ENCODE assay signal across 8 cellular contexts in genomic region chr3:4493008-4493930, GRCh38. TPM values are rescaled to one million over a fixed set of nuclear protein-coding genes. Genes with fewer than 3 reads are reported as not detected.
A peak's percentile ranks its signal among the peaks of the same experiment; 100 is the strongest.
DNase-seq lines count a peak whose midpoint lies in the region; ATAC-seq, FAIRE-seq and TF ChIP-seq lines count a peak whose summit lies in the region.

TSS of gene ITPR1 (plus strand) at chr3:4493348. CDS start at chr3:4516492, 23,144 bp downstream.

- H3K9me3 ChIP-seq in OCI-LY7 (ENCODE audit: low read length) = no peaks in the 10 kb centered on the region
- no peaks in the 10 kb centered on the region for H3K9me3 ChIP-seq in mononuclear cell (ENCODE audit: low read depth, low read length)

- peaks cover 43% of the 10 kb centered on the region for H3K79me2 ChIP-seq in OCI-LY7 (ENCODE audit: insufficient read depth, low read depth, low read length)

- CTCF ChIA-PET in OCI-LY7 (lab: Charles Lee; ENCODE audit: unreplicated experiment) = interaction anchor here (0.6 to 1.7 kb wide), 2 partner anchors 11 to 1406 kb away, joined by 10 to 13 read pairs; no protein-coding TSS in a partner anchor

- H2AFZ ChIP-seq in OCI-LY7 (ENCODE audit: low read length) = peak within 1 kb of the TSS; percentile 79

- H3K27me3 ChIP-seq in mononuclear cell (ENCODE audit: insufficient read depth, low read length) = peaks cover 4% of the 10 kb centered on the region

- H3K4me3 ChIP-seq in OCI-LY7 (ENCODE audit: low read depth, low read length, poor library complexity, severe bottlenecking) (peak within 1 kb of the TSS; percentile 91), mononuclear cell (ENCODE audit: low read length) (peak within 1 kb of the TSS; percentile 75)

- intact Hi-C loops in OCI-LY7 (cut with micrococcal nuclease; ENCODE audit: unreplicated experiment) = loop anchor here (1.0 to 5.0 kb wide), 5 partner anchors 10 to 140 kb away; partner anchors contain the start of gene SUMF1

- H3K27ac ChIP-seq in OCI-LY7 (ENCODE audit: low read depth, low read length, poor library complexity, severe bottlenecking) = peak within 1 kb of the TSS; percentile 71

- POLR2A ChIA-PET in OCI-LY7 (lab: Charles Lee) = interaction anchor here (0.6 to 6.9 kb wide), 27 partner anchors 13 to 954 kb away, joined by 3 to 206 read pairs (median 3); partner anchors contain the start of gene SUMF1

- BruUV-seq in OCI-LY7 (replicated peaks; lab: Mats Ljungman, UMichigan) = no TSS peak

- H3K4me2 ChIP-seq in OCI-LY7 (ENCODE audit: low read length) = peak within 1 kb of the TSS; percentile 86

- peaks cover 9% of the 10 kb centered on the region; the same call in 1 of the 2 replicates for H4K20me1 ChIP-seq in OCI-LY7 (ENCODE audit: insufficient read depth, low read length)

- no peak for TF ChIP-seq CTCF in D721Med (IDR thresholded peaks at IDR 0.05; ENCODE audit: insufficient read depth, missing control alignments)
- TF ChIP-seq CTCF in OCI-LY7 (conservative IDR thresholded peaks at IDR 0.05; ENCODE audit: low read length) = no peak

- DNase-seq in D721Med (ENCODE audit: insufficient read length, low spot score) (peak; percentile 94), HuH-7.5 (ENCODE audit: low spot score) (peak; percentile 91), OCI-LY7 (ENCODE audit: low spot score) (peak; percentile 99), activated T-cell treated with anti-CD3 and anti-CD28 coated beads for 1 hour (ENCODE audit: low read depth) (peak; percentile 98), epidermal melanocyte (ENCODE audit: insufficient read length, low spot score) (peak; percentile 91)
- peak; percentile 96 to 98 for DNase-seq in stimulated activated CD8-positive, alpha-beta memory T cell treated with anti-CD3 and anti-CD28 coated beads, Interleukin-4, amount 100 ng/mL, for 1 hour (ENCODE audit: low read depth in 2 of 2, low spot score in 1 of 2)

- peaks cover 30% of the 10 kb centered on the region for H3K36me3 ChIP-seq in OCI-LY7 (ENCODE audit: insufficient read depth, low read length)

- ATAC-seq in GM21526 (IDR thresholded peaks at IDR 0.05; ENCODE audit: low FRiP score, unreplicated experiment) = peak; percentile 89

- no peaks in the 10 kb centered on the region for H3K9me2 ChIP-seq in OCI-LY7 (ENCODE audit: insufficient read depth, low read length)

- H3K4me1 ChIP-seq in OCI-LY7 (ENCODE audit: insufficient read depth, low read length, poor library complexity, severe bottlenecking) = peaks cover 35% of the 10 kb centered on the region
- H3K4me1 ChIP-seq in mononuclear cell (ENCODE audit: insufficient read depth, low read length) = peaks cover 40% of the 10 kb centered on the region

- FAIRE-seq in D721Med (lab: Jason Lieb, UNC) = no peak

RNA-seq across cellular contexts. Expression of gene ITPR1, which starts in this region (rescaled TPM):
- total RNA-seq in OCI-LY7 (2014; rRNA removed; shearing (Covaris generic)) = 84.4 and 87.4 TPM in 2 replicates
- 104 and 133 TPM in 2 replicates for total RNA-seq in OCI-LY7 (2022)
- 116 TPM for total RNA-seq in mononuclear cell

Comparison
In these comparisons a context has a peak if more than half of its experiments do, and no peak if none do; other contexts are left out.
1. Peak in every context shown above with its lines: DNase-seq, ATAC-seq, H3K4me3 ChIP-seq and H3K27ac ChIP-seq.